8 cellular contexts compared by ENCODE assay signal in the genomic region with DNA sequence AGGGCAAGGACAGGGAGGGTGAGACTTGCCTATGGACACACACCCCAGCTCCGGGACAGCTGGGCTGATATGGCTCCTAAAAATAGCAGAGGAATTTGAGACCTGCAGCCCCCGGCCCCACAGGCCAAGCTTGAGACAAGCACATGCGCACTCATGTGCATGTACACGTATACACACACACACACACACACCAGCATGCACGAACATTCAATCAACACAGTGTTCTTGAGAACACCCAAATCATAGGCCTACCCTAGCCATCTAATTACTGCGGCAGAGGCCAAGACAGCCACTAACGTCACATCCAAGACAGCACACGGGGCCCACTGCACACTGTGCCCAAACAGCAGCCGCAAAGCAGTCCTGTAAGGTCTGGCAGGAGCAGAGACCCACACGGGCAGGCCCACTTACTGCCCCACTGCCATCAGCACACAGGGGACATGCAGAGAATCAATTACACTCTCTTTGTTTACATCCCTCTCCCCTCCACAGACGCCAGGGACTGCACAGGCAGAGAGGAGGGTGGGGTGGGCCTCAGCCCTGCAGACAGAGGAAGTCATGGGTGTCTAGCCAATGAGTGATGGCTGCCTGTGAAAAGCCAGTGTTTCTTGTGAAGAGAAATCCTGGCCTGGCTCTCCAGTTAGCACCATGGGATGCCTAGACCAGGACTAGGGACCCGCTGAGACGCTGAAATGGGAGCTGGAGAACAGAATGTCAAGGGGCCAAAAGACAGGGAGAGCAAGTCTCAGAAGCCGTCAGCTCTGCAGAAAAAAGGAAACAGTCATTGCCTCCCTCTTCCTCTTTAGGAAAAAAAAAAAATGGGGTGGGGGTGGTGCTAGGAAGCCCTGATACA. TPM values are rescaled to one million over a fixed set of nuclear protein-coding genes. Genes with fewer than 3 reads are reported as not detected.
DNase-seq lines count a peak whose midpoint lies in the region; ATAC-seq and TF ChIP-seq lines count a peak whose summit lies in the region.

No MANE protein-coding gene starts in this region.

- peaks cover 0 to 49% (median 40%) of the 10 kb centered on the region in 4 donors for H3K4me1 ChIP-seq in sigmoid colon

- H3K27ac ChIP-seq in sigmoid colon: peak overlapping the region; percentile 77 to 84 (median 80)

- no peak for TF ChIP-seq POLR2A in sigmoid colon (IDR thresholded peaks at IDR 0.05)

- peak; percentile 18 for ATAC-seq in activated CD8-positive, alpha-beta memory T cell treated with anti-CD3 and anti-CD28 coated beads, Interleukin-2, amount 10 ng/mL, durations not matched to agents 7 days and 5 days
- no peak for ATAC-seq in GM21529 (IDR thresholded peaks at IDR 0.05; ENCODE audit: unreplicated experiment)

- DNase-seq in NAMALWA (ENCODE audit: low spot score) (peak; percentile 72), foreskin fibroblast (no peak), sigmoid colon (no peak), cerebellar nuclear complex (lab: John Stamatoyannopoulos, UW) (no peak), SHP77 treated with DMSO at 0.1 percent for 48 hours (lab: John Stamatoyannopoulos, UW) (no peak)
- peak; percentile 77 for DNase-seq in activated CD8-positive, alpha-beta memory T cell treated with anti-CD3 and anti-CD28 coated beads, Interleukin-2, amount 10 ng/mL, durations not matched to agents 7 days and 5 days

- H3K4me1 Mint-ChIP-seq in activated CD8-positive, alpha-beta memory T cell treated with anti-CD3 and anti-CD28 coated beads, Interleukin-2, amount 10 ng/mL, durations not matched to agents 7 days and 5 days: peaks cover 76% of the 10 kb centered on the region

- no peaks in the 10 kb centered on the region for H3K9me3 ChIP-seq in sigmoid colon

- TF ChIP-seq CTCF in foreskin fibroblast (IDR thresholded peaks at IDR 0.05; ENCODE audit: low read depth, low read length): no peak
- no peak for TF ChIP-seq CTCF in sigmoid colon (IDR thresholded peaks at IDR 0.05)

- H3K9me3 Mint-ChIP-seq in activated CD8-positive, alpha-beta memory T cell treated with anti-CD3 and anti-CD28 coated beads, Interleukin-2, amount 10 ng/mL, durations not matched to agents 7 days and 5 days (ENCODE audit: low read depth): no peaks in the 10 kb centered on the region

- H3K36me3 Mint-ChIP-seq in activated CD8-positive, alpha-beta memory T cell treated with anti-CD3 and anti-CD28 coated beads, Interleukin-2, amount 10 ng/mL, durations not matched to agents 7 days and 5 days: peaks cover 6% of the 10 kb centered on the region

- H3K27me3 Mint-ChIP-seq in activated CD8-positive, alpha-beta memory T cell treated with anti-CD3 and anti-CD28 coated beads, Interleukin-2, amount 10 ng/mL, durations not matched to agents 7 days and 5 days: no peaks in the 10 kb centered on the region

- CTCF ChIA-PET in activated CD8-positive, alpha-beta memory T cell treated with anti-CD3 and anti-CD28 coated beads, Interleukin-2, amount 10 ng/mL, durations not matched to agents 7 days and 5 days (lab: Charles Lee): interaction anchor here (0.8 to 20.5 kb wide), 20 partner anchors 7 to 476 kb away, joined by 3 to 557 read pairs (median 4); a partner anchor contains a TSS

- TF ChIP-seq EP300 in sigmoid colon (IDR thresholded peaks at IDR 0.05): no peak

- peak overlapping the region; percentile 97 for H3K4me3 Mint-ChIP-seq in activated CD8-positive, alpha-beta memory T cell treated with anti-CD3 and anti-CD28 coated beads, Interleukin-2, amount 10 ng/mL, durations not matched to agents 7 days and 5 days

- WGBS in sigmoid colon, 2 donors: 27 to 58% methylated on average over 14 of the region's 14 CpGs

- H3K27me3 ChIP-seq in sigmoid colon: no peaks in the 10 kb centered on the region

- H3K4me3 ChIP-seq in GM08714 (ENCODE audit: low read length) (peak overlapping the region; percentile 64; the same call in 1 of the 2 replicates), foreskin fibroblast (ENCODE audit: low read depth in 1 of 2, low read length in 2 of 2) (peak overlapping the region; percentile 30 to 70), sigmoid colon (peak overlapping the region; percentile 12 to 44 (median 41))

- intact Hi-C loops in sigmoid colon (cut with DNase I): no loop called here

- H3K36me3 ChIP-seq in sigmoid colon: no peaks in the 10 kb centered on the region

- peak overlapping the region; percentile 92 for H3K27ac Mint-ChIP-seq in activated CD8-positive, alpha-beta memory T cell treated with anti-CD3 and anti-CD28 coated beads, Interleukin-2, amount 10 ng/mL, durations not matched to agents 7 days and 5 days

RNA-seq across cellular contexts. Expression of a gene that starts 39.3 kb away (rescaled TPM):
- 10 to 100 TPM; 67.7 to 85.8 TPM for total RNA-seq in activated CD8-positive, alpha-beta memory T cell treated with anti-CD3 and anti-CD28 coated beads, Interleukin-2, amount 10 ng/mL, durations not matched to agents 7 days and 5 days
- 10 to 100 TPM; 28.2 to 90.3 (median 53.4) TPM for total RNA-seq in sigmoid colon
- 10 to 100 TPM; 24.0 to 92.6 (median 39.8) TPM for polyA plus RNA-seq in sigmoid colon

Comparison
In these comparisons a context has a peak if more than half of its experiments do, and no peak if none do; other contexts are left out.
1. DNase-seq: peak in NAMALWA (single experiment) and activated CD8-positive, alpha-beta memory T cell treated with anti-CD3 and anti-CD28 coated beads, Interleukin-2, amount 10 ng/mL, durations not matched to agents 7 days and 5 days (single experiment); none in foreskin fibroblast (0 of 2), sigmoid colon (single experiment), cerebellar nuclear complex (0 of 2) and SHP77 treated with DMSO at 0.1 percent for 48 hours (single experiment).
2. Peak in every context shown above with its lines, with median percentiles within 50 percentile points of each other: H3K4me3 ChIP-seq.